In genomic region chr18:26436176-26437031, GRCh38 we compare ENCODE assay signal across 1 cellular context.
TF ChIP-seq lines count a peak whose summit lies in the region.

No MANE protein-coding gene starts in this region.

TF ChIP-seq in K562, 482 proteins besides CTCF, POLR2A, EP300 and RAD21 (continued from another document):
- no peak for TF ChIP-seq CTCFL (IDR thresholded peaks at IDR 0.05; ENCODE audit: borderline replicate concordance, insufficient read depth, low read depth, low read length, poor library complexity, severe bottlenecking)
- TF ChIP-seq ZBTB7A (IDR thresholded peaks at IDR 0.05; ENCODE audit: borderline replicate concordance, control insufficient read depth, low read depth, low read length) = no peak
- no peak for TF ChIP-seq E4F1 (CRISPR knock-in tag; IDR thresholded peaks at IDR 0.05; ENCODE audit: borderline replicate concordance)
- no peak for TF ChIP-seq DNMT1 (IDR thresholded peaks at IDR 0.05)
- no peak for TF ChIP-seq RBM25 (IDR thresholded peaks at IDR 0.05; ENCODE audit: low read depth, low read length, severe bottlenecking)
- TF ChIP-seq RB1 (IDR thresholded peaks at IDR 0.05; ENCODE audit: low read depth) = no peak
- no peak for TF ChIP-seq MAFG (tag; conservative IDR thresholded peaks at IDR 0.05)
- TF ChIP-seq FOSL1 (tag; conservative IDR thresholded peaks at IDR 0.05) = no peak
- peak; percentile 27; the same call in 1 of the 2 replicates for TF ChIP-seq ATF3 (IDR thresholded peaks at IDR 0.05)
- no peak for TF ChIP-seq ATF3 (CRISPR knock-in tag; conservative IDR thresholded peaks at IDR 0.05)
- no peak for TF ChIP-seq HMGN3 (IDR thresholded peaks at IDR 0.05; ENCODE audit: borderline replicate concordance, extremely low read depth, insufficient read length, low read depth, low read length)
- no peak for TF ChIP-seq CEBPG (CRISPR knock-in tag; IDR thresholded peaks at IDR 0.05)
- peak in 1 of 2 experiments; percentile 77; a peak in 2 of 4 replicates for TF ChIP-seq CEBPG (tag; conservative IDR thresholded peaks at IDR 0.05 in 1 of 2, IDR thresholded peaks at IDR 0.05 in 1 of 2)
- TF ChIP-seq SMAD1 (IDR thresholded peaks at IDR 0.05; ENCODE audit: low read depth, low read length, partially characterized antibody) = no peak
- TF ChIP-seq, protein P1, sequence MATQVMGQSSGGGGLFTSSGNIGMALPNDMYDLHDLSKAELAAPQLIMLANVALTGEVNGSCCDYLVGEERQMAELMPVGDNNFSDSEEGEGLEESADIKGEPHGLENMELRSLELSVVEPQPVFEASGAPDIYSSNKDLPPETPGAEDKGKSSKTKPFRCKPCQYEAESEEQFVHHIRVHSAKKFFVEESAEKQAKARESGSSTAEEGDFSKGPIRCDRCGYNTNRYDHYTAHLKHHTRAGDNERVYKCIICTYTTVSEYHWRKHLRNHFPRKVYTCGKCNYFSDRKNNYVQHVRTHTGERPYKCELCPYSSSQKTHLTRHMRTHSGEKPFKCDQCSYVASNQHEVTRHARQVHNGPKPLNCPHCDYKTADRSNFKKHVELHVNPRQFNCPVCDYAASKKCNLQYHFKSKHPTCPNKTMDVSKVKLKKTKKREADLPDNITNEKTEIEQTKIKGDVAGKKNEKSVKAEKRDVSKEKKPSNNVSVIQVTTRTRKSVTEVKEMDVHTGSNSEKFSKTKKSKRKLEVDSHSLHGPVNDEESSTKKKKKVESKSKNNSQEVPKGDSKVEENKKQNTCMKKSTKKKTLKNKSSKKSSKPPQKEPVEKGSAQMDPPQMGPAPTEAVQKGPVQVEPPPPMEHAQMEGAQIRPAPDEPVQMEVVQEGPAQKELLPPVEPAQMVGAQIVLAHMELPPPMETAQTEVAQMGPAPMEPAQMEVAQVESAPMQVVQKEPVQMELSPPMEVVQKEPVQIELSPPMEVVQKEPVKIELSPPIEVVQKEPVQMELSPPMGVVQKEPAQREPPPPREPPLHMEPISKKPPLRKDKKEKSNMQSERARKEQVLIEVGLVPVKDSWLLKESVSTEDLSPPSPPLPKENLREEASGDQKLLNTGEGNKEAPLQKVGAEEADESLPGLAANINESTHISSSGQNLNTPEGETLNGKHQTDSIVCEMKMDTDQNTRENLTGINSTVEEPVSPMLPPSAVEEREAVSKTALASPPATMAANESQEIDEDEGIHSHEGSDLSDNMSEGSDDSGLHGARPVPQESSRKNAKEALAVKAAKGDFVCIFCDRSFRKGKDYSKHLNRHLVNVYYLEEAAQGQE (CRISPR knock-in tag; IDR thresholded peaks at IDR 0.05; ENCODE audit: low read depth) = no peak
- TF ChIP-seq DDX20 (tag; IDR thresholded peaks at IDR 0.05; ENCODE audit: low read depth) = no peak
